In the genomic region with DNA sequence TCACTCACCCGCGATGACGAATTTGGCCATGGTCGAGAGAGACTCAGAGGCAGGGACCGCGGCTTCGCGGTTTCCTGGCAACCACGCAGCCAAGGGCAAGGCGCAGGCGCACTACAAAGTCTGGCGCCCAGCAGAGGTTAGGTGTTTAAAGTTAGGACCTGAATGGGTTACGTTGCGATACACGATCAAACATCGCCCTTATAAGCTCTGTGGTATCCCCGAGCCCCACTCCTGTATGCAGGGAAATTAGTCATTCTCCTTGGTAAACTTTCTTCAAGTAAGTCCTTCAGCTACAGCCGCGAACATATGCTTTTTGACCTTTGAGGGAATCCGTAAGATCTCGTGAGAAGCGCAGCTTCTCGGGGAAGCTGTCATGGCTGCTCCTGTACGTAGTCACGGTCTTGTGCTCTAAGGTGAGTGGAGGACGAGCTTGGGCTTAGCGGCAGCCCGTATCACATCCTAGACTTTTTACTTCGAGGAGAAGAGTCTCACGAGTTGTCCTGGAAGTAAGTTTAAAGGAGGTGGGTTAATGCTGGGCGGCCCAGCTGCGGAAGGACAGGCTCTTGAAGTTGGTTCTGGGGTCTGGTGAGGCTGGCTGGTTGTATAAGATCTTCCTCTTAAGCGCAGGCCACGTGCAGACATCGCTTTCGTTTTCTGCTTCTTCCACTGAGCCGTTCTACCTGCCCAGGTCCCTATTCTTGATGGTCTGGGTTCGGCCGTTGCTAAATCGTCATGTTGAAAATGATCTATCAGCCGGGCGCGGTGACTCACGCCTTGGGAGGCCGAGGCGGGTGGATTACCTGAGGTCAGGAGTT, we compare ENCODE assay signal across 8 cellular contexts. TPM values are rescaled to one million over a fixed set of nuclear protein-coding genes. Genes with fewer than 3 reads are reported as not detected.
A peak's percentile ranks its signal among the peaks of the same experiment; 100 is the strongest.
DNase-seq lines count a peak whose midpoint lies in the region; ATAC-seq, FAIRE-seq and TF ChIP-seq lines count a peak whose summit lies in the region.

A gene (plus strand): TSS at position 365 of the 815 bp plus-strand sequence. CDS start 1,088 bp downstream, outside the sequence.
A gene (minus strand): TSS at position 87 of the 815 bp plus-strand sequence. CDS start 57 bp downstream, at position 30.

- no peak for TF ChIP-seq CTCF in endothelial cell (IDR thresholded peaks at IDR 0.05; ENCODE audit: unreplicated experiment)

- H3K4me3 ChIP-seq in mesodermal cell (ENCODE audit: extremely low read depth, insufficient read depth, low read length, poor library complexity, severe bottlenecking), result peak within 1 kb of the TSS; percentile 66

- H3K27me3 Mint-ChIP-seq in endothelial cell (ENCODE audit: unreplicated experiment), result peaks cover 3% of the 10 kb centered on the region

- H3K9me3 ChIP-seq in mesodermal cell (ENCODE audit: control insufficient read depth, low read length), result no peaks in the 10 kb centered on the region

- H3K4me1 Mint-ChIP-seq in endothelial cell (ENCODE audit: unreplicated experiment), result peaks cover 11% of the 10 kb centered on the region

- peak; percentile 91 for ATAC-seq in GM21367 (IDR thresholded peaks at IDR 0.05; ENCODE audit: unreplicated experiment)

- peak within 1 kb of the TSS; percentile 94 for H3K27ac Mint-ChIP-seq in endothelial cell (ENCODE audit: unreplicated experiment)

- FAIRE-seq in HTR-8/SVneo (lab: Jason Lieb, UNC), result peak; percentile 83

- peaks cover 3% of the 10 kb centered on the region for H3K4me1 ChIP-seq in mesodermal cell (ENCODE audit: control insufficient read depth, insufficient read depth, low read length, poor library complexity, severe bottlenecking)

- 1% methylated on average over 38 to 39 of the region's 46 CpGs for WGBS in mesodermal cell (ENCODE audit: insufficient coverage in 2 of 2), 2 experiments

- no peaks in the 10 kb centered on the region for H3K9me3 Mint-ChIP-seq in endothelial cell (ENCODE audit: unreplicated experiment)

- peak within 1 kb of the TSS; percentile 63 for H3K27ac ChIP-seq in mesodermal cell (ENCODE audit: low read depth, low read length, severe bottlenecking)

- H3K36me3 ChIP-seq in mesodermal cell (ENCODE audit: control insufficient read depth, insufficient read depth, low read length), result peaks cover 31% of the 10 kb centered on the region

- peaks cover 6% of the 10 kb centered on the region for H3K36me3 Mint-ChIP-seq in endothelial cell (ENCODE audit: low read depth, unreplicated experiment)

- DNase-seq in COR-L47 (lab: John Stamatoyannopoulos, UW), result peak; percentile 84
- peak; percentile 88 for DNase-seq in HTR-8/SVneo (ENCODE audit: insufficient read length, low spot score)
- peak; percentile 88 for DNase-seq in NOMO-1 treated with dmso at 0.1 percent for 144 hours (lab: John Stamatoyannopoulos, UW; ENCODE audit: unreplicated experiment)
- peak; percentile 76 for DNase-seq in activated CD8-positive, alpha-beta memory T cell treated with anti-CD3 and anti-CD28 coated beads, Interleukin-2, amount 50 U/mL, for 24 hours (ENCODE audit: extremely low read depth)
- DNase-seq in endothelial cell (ENCODE audit: low spot score), result peak; percentile 73
- DNase-seq in stimulated activated CD8-positive, alpha-beta memory T cell treated with anti-CD3 and anti-CD28 coated beads, Interleukin-15, amount 100 ng/mL, for 24 hours (ENCODE audit: low read depth), result peak; percentile 69

- H3K4me3 Mint-ChIP-seq in endothelial cell (ENCODE audit: unreplicated experiment), result peak within 1 kb of the TSS; percentile 99

RNA-seq across cellular contexts. Expression of the first gene that starts in this region (rescaled TPM):
- 20.1 TPM for total RNA-seq in endothelial cell (ENCODE audit: unreplicated experiment)
- 24.0 TPM for polyA plus RNA-seq in mesodermal cell (2013, experiment 1 of 2)
- polyA plus RNA-seq in mesodermal cell (2013, experiment 2 of 2), result 25.4 TPM

RNA-seq across cellular contexts. Expression of the second gene that starts in this region (rescaled TPM):
- total RNA-seq in endothelial cell (ENCODE audit: unreplicated experiment), result 2.3 TPM
- polyA plus RNA-seq in mesodermal cell (2013, experiment 1 of 2), result 0.88 TPM
- polyA plus RNA-seq in mesodermal cell (2013, experiment 2 of 2), result 1.2 TPM

Comparison
In these comparisons a context has a peak if more than half of its experiments do, and no peak if none do; other contexts are left out.
1. Peak in every context shown above with its lines: DNase-seq, ATAC-seq, H3K4me3 ChIP-seq and H3K27ac ChIP-seq.